8 cellular contexts compared by ENCODE assay signal in the genomic region with DNA sequence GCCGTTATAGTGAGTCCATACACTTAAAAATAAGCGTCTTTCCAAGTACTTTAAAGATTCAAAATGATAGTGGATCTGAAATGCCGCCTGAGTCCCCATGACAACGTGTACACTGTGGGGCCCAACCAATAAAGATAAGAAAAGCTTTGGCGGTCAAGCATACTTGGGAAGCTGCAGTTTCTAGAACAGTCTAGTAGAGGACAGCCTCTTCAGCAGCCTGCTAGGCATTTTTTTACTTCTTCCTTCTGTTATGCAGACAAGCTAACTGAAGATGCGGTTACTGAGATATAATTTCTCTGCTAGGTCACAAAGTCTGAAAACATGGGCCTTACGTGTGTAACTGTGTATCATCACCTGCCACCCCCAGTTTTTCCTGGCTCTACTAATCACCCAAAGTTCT. TPM values are rescaled to one million over a fixed set of nuclear protein-coding genes. Genes with fewer than 3 reads are reported as not detected.
DNase-seq lines count a peak whose midpoint lies in the region; ATAC-seq lines count a peak whose summit lies in the region.

No MANE protein-coding gene starts in this region.

- DNase-seq in activated naive CD4-positive, alpha-beta T cell treated with Interleukin-2 at 50 U/mL for 16 hours = no peak
- no peak for DNase-seq in activated naive CD8-positive, alpha-beta T cell treated with anti-CD3 and anti-CD28 coated beads, Interleukin-2, amount 10 ng/mL, durations not matched to agents 7 days and 5 days
- DNase-seq in inferior parietal cortex (ENCODE audit: extremely low spot score) (peak; percentile 37), NCI-H2171 (lab: John Stamatoyannopoulos, UW) (no peak), foreskin melanocyte (no peak)
- DNase-seq in stimulated activated naive CD8-positive, alpha-beta T cell treated with anti-CD3 and anti-CD28 coated beads, Interleukin-15, amount 100 ng/mL, for 72 hours = no peak

- H3K36me3 Mint-ChIP-seq in activated naive CD4-positive, alpha-beta T cell treated with anti-CD3 and anti-CD28 coated beads, Interleukin-2, amount 50 U/mL, for 24 hours = peaks cover 2% of the 10 kb centered on the region
- peaks cover 6% of the 10 kb centered on the region for H3K36me3 Mint-ChIP-seq in activated naive CD8-positive, alpha-beta T cell treated with anti-CD3 and anti-CD28 coated beads, Interleukin-2, amount 10 ng/mL, durations not matched to agents 7 days and 5 days

- peak overlapping the region; percentile 95 for H3K27ac Mint-ChIP-seq in activated naive CD4-positive, alpha-beta T cell treated with anti-CD3 and anti-CD28 coated beads, Interleukin-2, amount 50 U/mL, for 24 hours
- H3K27ac Mint-ChIP-seq in activated naive CD8-positive, alpha-beta T cell treated with anti-CD3 and anti-CD28 coated beads, Interleukin-2, amount 10 ng/mL, durations not matched to agents 7 days and 5 days = peak overlapping the region; percentile 98
- peak overlapping the region; percentile 91 to 99 for H3K27ac Mint-ChIP-seq in stimulated activated naive CD8-positive, alpha-beta T cell treated with anti-CD3 and anti-CD28 coated beads, Interleukin-15, amount 100 ng/mL, for 72 hours

- H3K4me1 Mint-ChIP-seq in activated naive CD4-positive, alpha-beta T cell treated with anti-CD3 and anti-CD28 coated beads, Interleukin-2, amount 50 U/mL, for 24 hours = peaks cover 51% of the 10 kb centered on the region
- peaks cover 23% of the 10 kb centered on the region for H3K4me1 Mint-ChIP-seq in activated naive CD8-positive, alpha-beta T cell treated with anti-CD3 and anti-CD28 coated beads, Interleukin-2, amount 10 ng/mL, durations not matched to agents 7 days and 5 days
- H3K4me1 Mint-ChIP-seq in stimulated activated naive CD8-positive, alpha-beta T cell treated with anti-CD3 and anti-CD28 coated beads, Interleukin-15, amount 100 ng/mL, for 72 hours = peaks cover 28% of the 10 kb centered on the region

- POLR2A ChIA-PET in activated naive CD8-positive, alpha-beta T cell treated with anti-CD3 and anti-CD28 coated beads, Interleukin-2, amount 10 ng/mL, durations not matched to agents 7 days and 5 days (lab: Charles Lee) = interaction anchor here (1.3 kb wide), 1 partner anchor 119 kb away, joined by 6 read pairs; no protein-coding TSS in a partner anchor

- H3K27me3 Mint-ChIP-seq in activated naive CD4-positive, alpha-beta T cell treated with anti-CD3 and anti-CD28 coated beads, Interleukin-2, amount 50 U/mL, for 24 hours = no peaks in the 10 kb centered on the region
- no peaks in the 10 kb centered on the region for H3K27me3 Mint-ChIP-seq in activated naive CD8-positive, alpha-beta T cell treated with anti-CD3 and anti-CD28 coated beads, Interleukin-2, amount 10 ng/mL, durations not matched to agents 7 days and 5 days
- no peaks in the 10 kb centered on the region for H3K27me3 Mint-ChIP-seq in stimulated activated naive CD8-positive, alpha-beta T cell treated with anti-CD3 and anti-CD28 coated beads, Interleukin-15, amount 100 ng/mL, for 72 hours

- H3K4me3 Mint-ChIP-seq in activated naive CD4-positive, alpha-beta T cell treated with anti-CD3 and anti-CD28 coated beads, Interleukin-2, amount 50 U/mL, for 24 hours = peak overlapping the region; percentile 96
- peak overlapping the region; percentile 98 for H3K4me3 Mint-ChIP-seq in activated naive CD8-positive, alpha-beta T cell treated with anti-CD3 and anti-CD28 coated beads, Interleukin-2, amount 10 ng/mL, durations not matched to agents 7 days and 5 days
- peak overlapping the region; percentile 85 to 100 for H3K4me3 Mint-ChIP-seq in stimulated activated naive CD8-positive, alpha-beta T cell treated with anti-CD3 and anti-CD28 coated beads, Interleukin-15, amount 100 ng/mL, for 72 hours

- ATAC-seq in HG03457 (IDR thresholded peaks at IDR 0.05; ENCODE audit: unreplicated experiment) = peak; percentile 18
- ATAC-seq in activated naive CD8-positive, alpha-beta T cell treated with anti-CD3 and anti-CD28 coated beads, Interleukin-2, amount 10 ng/mL, durations not matched to agents 7 days and 5 days (ENCODE audit: low read depth) = peak; percentile 24
- ATAC-seq in stimulated activated naive CD8-positive, alpha-beta T cell treated with anti-CD3 and anti-CD28 coated beads, Interleukin-15, amount 100 ng/mL, for 72 hours = peak; percentile 33

- no peaks in the 10 kb centered on the region for H3K9me3 Mint-ChIP-seq in activated naive CD4-positive, alpha-beta T cell treated with anti-CD3 and anti-CD28 coated beads, Interleukin-2, amount 50 U/mL, for 24 hours
- no peaks in the 10 kb centered on the region for H3K9me3 Mint-ChIP-seq in activated naive CD8-positive, alpha-beta T cell treated with anti-CD3 and anti-CD28 coated beads, Interleukin-2, amount 10 ng/mL, durations not matched to agents 7 days and 5 days
- H3K9me3 Mint-ChIP-seq in stimulated activated naive CD8-positive, alpha-beta T cell treated with anti-CD3 and anti-CD28 coated beads, Interleukin-15, amount 100 ng/mL, for 72 hours = no peaks in the 10 kb centered on the region

RNA-seq across cellular contexts. Expression of gene UPRT, which starts 0.4 kb away (rescaled TPM):
- total RNA-seq in activated naive CD8-positive, alpha-beta T cell treated with anti-CD3 and anti-CD28 coated beads, Interleukin-2, amount 10 ng/mL, durations not matched to agents 7 days and 5 days = 10 to 100 TPM; 24.7 to 24.9 TPM
